Comparison of ENCODE assay signal across 1 cellular context in the genomic region with DNA sequence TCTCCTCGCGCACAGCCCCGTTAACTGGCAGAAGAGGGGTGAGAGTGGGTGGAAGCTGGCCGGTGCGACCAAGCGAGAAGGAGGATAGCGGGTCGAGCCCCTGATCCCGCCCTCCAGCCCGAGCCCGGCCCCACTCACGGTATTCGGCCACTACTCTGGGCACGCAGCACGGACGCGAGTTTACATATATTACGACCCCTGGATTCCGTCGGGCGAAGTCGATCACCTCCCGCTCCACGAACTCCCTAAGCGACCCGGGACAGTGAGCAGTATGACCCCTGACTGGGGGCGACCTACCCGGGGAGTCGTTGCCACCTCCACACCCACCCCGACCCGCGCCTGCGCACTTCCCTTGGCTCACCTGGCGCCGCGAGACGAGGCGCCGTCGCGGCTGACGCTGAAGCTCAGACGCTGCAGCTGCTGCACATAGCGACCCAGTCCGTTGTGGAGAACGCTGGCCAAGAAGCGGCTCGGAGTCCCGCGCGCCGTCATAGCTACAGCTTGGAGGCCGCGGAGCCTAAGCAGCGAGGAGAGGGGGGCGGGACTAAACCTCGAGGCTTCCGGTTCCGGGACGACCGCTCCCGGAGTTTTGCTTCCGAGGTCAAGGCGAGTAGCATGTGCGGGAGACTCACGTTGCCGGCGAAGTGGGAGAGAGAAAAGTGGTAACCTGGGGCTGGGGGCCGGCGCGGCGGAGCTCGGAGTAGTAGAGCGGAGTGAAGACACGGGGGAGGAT.
TF ChIP-seq lines count a peak whose summit lies in the region.

A gene (minus strand): TSS at position 546 of the 733 bp plus-strand sequence. CDS start 54 bp downstream, at position 492.
A gene (plus strand): TSS at position 592 of the 733 bp plus-strand sequence. CDS start 668 bp downstream, outside the sequence.

TF ChIP-seq in K562, 482 proteins besides CTCF, POLR2A, EP300 and RAD21 (continued from another document):
- TF ChIP-seq, protein P1, sequence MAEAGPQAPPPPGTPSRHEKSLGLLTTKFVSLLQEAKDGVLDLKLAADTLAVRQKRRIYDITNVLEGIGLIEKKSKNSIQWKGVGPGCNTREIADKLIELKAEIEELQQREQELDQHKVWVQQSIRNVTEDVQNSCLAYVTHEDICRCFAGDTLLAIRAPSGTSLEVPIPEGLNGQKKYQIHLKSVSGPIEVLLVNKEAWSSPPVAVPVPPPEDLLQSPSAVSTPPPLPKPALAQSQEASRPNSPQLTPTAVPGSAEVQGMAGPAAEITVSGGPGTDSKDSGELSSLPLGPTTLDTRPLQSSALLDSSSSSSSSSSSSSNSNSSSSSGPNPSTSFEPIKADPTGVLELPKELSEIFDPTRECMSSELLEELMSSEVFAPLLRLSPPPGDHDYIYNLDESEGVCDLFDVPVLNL (CRISPR knock-in tag; IDR thresholded peaks at IDR 0.05; ENCODE audit: low read depth), result no peak
- TF ChIP-seq SMARCA5 (IDR thresholded peaks at IDR 0.05), result no peak
- TF ChIP-seq, protein P2, sequence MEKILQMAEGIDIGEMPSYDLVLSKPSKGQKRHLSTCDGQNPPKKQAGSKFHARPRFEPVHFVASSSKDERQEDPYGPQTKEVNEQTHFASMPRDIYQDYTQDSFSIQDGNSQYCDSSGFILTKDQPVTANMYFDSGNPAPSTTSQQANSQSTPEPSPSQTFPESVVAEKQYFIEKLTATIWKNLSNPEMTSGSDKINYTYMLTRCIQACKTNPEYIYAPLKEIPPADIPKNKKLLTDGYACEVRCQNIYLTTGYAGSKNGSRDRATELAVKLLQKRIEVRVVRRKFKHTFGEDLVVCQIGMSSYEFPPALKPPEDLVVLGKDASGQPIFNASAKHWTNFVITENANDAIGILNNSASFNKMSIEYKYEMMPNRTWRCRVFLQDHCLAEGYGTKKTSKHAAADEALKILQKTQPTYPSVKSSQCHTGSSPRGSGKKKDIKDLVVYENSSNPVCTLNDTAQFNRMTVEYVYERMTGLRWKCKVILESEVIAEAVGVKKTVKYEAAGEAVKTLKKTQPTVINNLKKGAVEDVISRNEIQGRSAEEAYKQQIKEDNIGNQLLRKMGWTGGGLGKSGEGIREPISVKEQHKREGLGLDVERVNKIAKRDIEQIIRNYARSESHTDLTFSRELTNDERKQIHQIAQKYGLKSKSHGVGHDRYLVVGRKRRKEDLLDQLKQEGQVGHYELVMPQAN (IDR thresholded peaks at IDR 0.05; ENCODE audit: borderline replicate concordance), result peak; percentile 99
- no peak for TF ChIP-seq ZNF57 (CRISPR knock-in tag; IDR thresholded peaks at IDR 0.05)
- TF ChIP-seq ZNF133 (CRISPR knock-in tag; IDR thresholded peaks at IDR 0.05), result no peak
